In the genomic region with DNA sequence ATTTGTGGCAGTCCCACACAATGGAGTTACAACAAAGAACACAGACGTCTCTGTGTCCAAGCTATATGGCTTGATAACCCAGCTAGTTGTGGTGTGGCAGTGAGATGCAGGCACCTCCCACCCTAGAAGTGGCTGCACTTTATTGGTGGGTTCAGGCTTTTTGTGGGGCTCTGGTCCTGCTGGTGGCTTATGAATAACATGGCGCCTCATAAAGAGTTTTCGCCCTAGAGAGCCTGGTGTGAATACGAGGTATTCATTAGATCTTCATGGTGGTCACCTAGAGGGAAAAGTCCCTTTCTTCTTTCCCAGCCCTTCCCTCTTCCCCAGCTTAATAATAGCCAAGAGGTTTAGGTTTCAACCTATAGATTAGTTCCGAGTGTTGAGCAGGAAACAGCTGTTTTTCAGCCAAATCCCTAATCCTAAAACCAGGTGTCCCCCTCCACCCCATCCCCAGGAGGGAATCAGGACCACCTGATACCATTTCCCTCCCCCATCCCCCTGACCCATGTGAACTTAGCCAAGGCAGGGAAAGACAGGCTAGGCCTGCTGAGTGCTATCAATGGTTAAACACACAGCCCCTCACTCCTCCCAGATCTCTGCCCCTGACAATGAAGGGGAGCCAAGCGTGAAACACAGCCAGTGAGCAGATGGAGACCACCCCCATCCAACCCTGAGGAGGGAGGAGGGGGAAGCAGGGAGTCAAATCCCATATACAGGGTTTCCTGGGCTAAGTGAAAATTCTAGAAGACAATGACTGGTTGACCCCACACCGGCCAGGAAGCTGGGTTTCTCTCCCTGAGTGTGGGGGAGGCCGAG, we compare ENCODE assay signal across 32 cellular contexts. TPM values are rescaled to one million over a fixed set of nuclear protein-coding genes. Genes with fewer than 3 reads are reported as not detected.
DNase-seq lines count a peak whose midpoint lies in the region; ATAC-seq and TF ChIP-seq lines count a peak whose summit lies in the region.
"Had no signal": no experiment of that assay in that cellular context is flagged by ENCODE, and none has a peak within 500 bp of the region (broad histone marks: within the 10 kb centered on the region; RNA-seq: fewer than 3 reads in every experiment).

No MANE protein-coding gene starts in this region.

- H3K9me3 ChIP-seq in neural progenitor cell (ENCODE audit: low read depth) (no peaks in the 10 kb centered on the region), gastroesophageal sphincter (no peaks in the 10 kb centered on the region)
- H3K9me3 ChIP-seq: A549, colonic mucosa, left lung, SJSA1, tibial artery had no signal

- H3K27me3 ChIP-seq in neural progenitor cell (no peaks in the 10 kb centered on the region), gastroesophageal sphincter (no peaks in the 10 kb centered on the region)
- H3K27me3 ChIP-seq: colonic mucosa, tibial artery had no signal

- H3K27ac ChIP-seq in neural progenitor cell (no peak overlapping the region), gastroesophageal sphincter (no peak overlapping the region)
- H3K27ac ChIP-seq: A549, colonic mucosa, left lung, SJSA1, tibial artery had no signal

- H4K20me1 ChIP-seq in neural progenitor cell (ENCODE audit: low read depth) = peaks cover 10% of the 10 kb centered on the region

- H3K4me2 ChIP-seq in neural progenitor cell = peak overlapping the region; percentile 29
- H3K4me2 ChIP-seq: A549 had no signal

- H3K4me3 ChIP-seq in neural progenitor cell = no peak overlapping the region
- H3K4me3 ChIP-seq in gastroesophageal sphincter = no peak overlapping the region
- H3K4me3 ChIP-seq: A549, colonic mucosa, left lung, SJSA1, tibial artery had no signal

- TF ChIP-seq CTCF in brain (conservative IDR thresholded peaks at IDR 0.05) = no peak
- no peak for TF ChIP-seq CTCF in neural progenitor cell (IDR thresholded peaks at IDR 0.05)
- TF ChIP-seq CTCF in gastroesophageal sphincter (IDR thresholded peaks at IDR 0.05) = no peak
- TF ChIP-seq CTCF in progenitor cell of endocrine pancreas (IDR thresholded peaks at IDR 0.05; ENCODE audit: unreplicated experiment) = no peak

- H3K36me3 Mint-ChIP-seq in brain (no peaks in the 10 kb centered on the region), neural progenitor cell (no peaks in the 10 kb centered on the region), progenitor cell of endocrine pancreas (ENCODE audit: insufficient read depth) (no peaks in the 10 kb centered on the region)
- H3K36me3 Mint-ChIP-seq: activated naive CD8-positive, alpha-beta T cell treated with anti-CD3 and anti-CD28 coated beads for 36 hours; CD8-positive, alpha-beta memory T cell; memory B cell had no signal

- peaks cover 33% of the 10 kb centered on the region for H3K4me1 ChIP-seq in neural progenitor cell
- H3K4me1 ChIP-seq in gastroesophageal sphincter = peaks cover 0 to 15% (median 6%) of the 10 kb centered on the region in 3 donors
- H3K4me1 ChIP-seq: colonic mucosa, left lung, SJSA1 had no signal

- no peaks in the 10 kb centered on the region for H3K79me2 ChIP-seq in neural progenitor cell (ENCODE audit: low read depth)

- ATAC-seq in GM18909 (IDR thresholded peaks at IDR 0.05; ENCODE audit: poor library complexity, unreplicated experiment) (no peak), gastroesophageal sphincter (no peak)
- ATAC-seq: A549, HCT116, left lung, sciatic nerve had no signal

- TF ChIP-seq EP300 in gastroesophageal sphincter (IDR thresholded peaks at IDR 0.05) = no peak

- H3F3A ChIP-seq in neural progenitor cell (ENCODE audit: low read depth) = peaks cover 24% of the 10 kb centered on the region

- H3K4me1 Mint-ChIP-seq in brain (peaks cover 19% of the 10 kb centered on the region), neural progenitor cell (peaks cover 12% of the 10 kb centered on the region), progenitor cell of endocrine pancreas (ENCODE audit: low read depth) (peaks cover 10% of the 10 kb centered on the region)
- H3K4me1 Mint-ChIP-seq: activated naive CD8-positive, alpha-beta T cell treated with anti-CD3 and anti-CD28 coated beads for 36 hours; CD8-positive, alpha-beta memory T cell; memory B cell had no signal

- no peak overlapping the region for H3K27ac Mint-ChIP-seq in brain
- no peak overlapping the region for H3K27ac Mint-ChIP-seq in neural progenitor cell
- H3K27ac Mint-ChIP-seq in progenitor cell of endocrine pancreas = no peak overlapping the region
- H3K27ac Mint-ChIP-seq: activated naive CD8-positive, alpha-beta T cell treated with anti-CD3 and anti-CD28 coated beads for 36 hours; activated T-cell treated with anti-CD3 and anti-CD28 coated beads, Interleukin-2, amount 50 U/mL, for 24 hours; CD8-positive, alpha-beta memory T cell; memory B cell had no signal

- H3K4me3 Mint-ChIP-seq in brain (peak overlapping the region in 3 of 5 experiments; percentile 2 to 46 (median 11)), neural progenitor cell (peak overlapping the region; percentile 25), progenitor cell of endocrine pancreas (ENCODE audit: low read depth) (no peak overlapping the region)
- H3K4me3 Mint-ChIP-seq: activated naive CD8-positive, alpha-beta T cell treated with anti-CD3 and anti-CD28 coated beads for 36 hours; activated T-cell treated with anti-CD3 and anti-CD28 coated beads, Interleukin-2, amount 50 U/mL, for 24 hours; CD8-positive, alpha-beta memory T cell; memory B cell; neural crest cell had no signal

- TF ChIP-seq POLR2A in gastroesophageal sphincter (IDR thresholded peaks at IDR 0.05) = no peak

- no peaks in the 10 kb centered on the region for H3K9me3 Mint-ChIP-seq in brain
- H3K9me3 Mint-ChIP-seq in neural progenitor cell = no peaks in the 10 kb centered on the region
- no peaks in the 10 kb centered on the region for H3K9me3 Mint-ChIP-seq in progenitor cell of endocrine pancreas (ENCODE audit: low read depth)
- H3K9me3 Mint-ChIP-seq: activated naive CD8-positive, alpha-beta T cell treated with anti-CD3 and anti-CD28 coated beads for 36 hours; activated T-cell treated with anti-CD3 and anti-CD28 coated beads, Interleukin-2, amount 50 U/mL, for 24 hours; CD8-positive, alpha-beta memory T cell; memory B cell; neural crest cell had no signal

- H3K36me3 ChIP-seq in neural progenitor cell = no peaks in the 10 kb centered on the region
- H3K36me3 ChIP-seq in gastroesophageal sphincter = peaks cover 0 to 11% of the 10 kb centered on the region in 2 donors
- H3K36me3 ChIP-seq: colonic mucosa, left lung, SJSA1, tibial artery had no signal

- DNase-seq in D341Med (ENCODE audit: low spot score) = peak; percentile 62
- DNase-seq in NCI-H2171 (lab: John Stamatoyannopoulos, UW) = peak; percentile 49
- peak; percentile 45 for DNase-seq in neural progenitor cell (ENCODE audit: low spot score)
- no peak for DNase-seq in SKM-1 (lab: John Stamatoyannopoulos, UW; ENCODE audit: unreplicated experiment)
- DNase-seq in progenitor cell of endocrine pancreas (ENCODE audit: low spot score, unreplicated experiment) = no peak
- DNase-seq: activated CD4-positive, CD25-positive, alpha-beta regulatory T cell; activated gamma-delta T cell; activated naive CD8-positive, alpha-beta T cell treated with anti-CD3 and anti-CD28 coated beads for 36 hours; activated T-cell treated with anti-CD3 and anti-CD28 coated beads, Interleukin-2, amount 50 U/mL, for 24 hours; anterior cingulate cortex; CD8-positive, alpha-beta memory T cell; colonic mucosa; effector memory CD4-positive, alpha-beta T cell; left lung; NCI-H1092; NCI-H1930; NCI-H345; posterior cingulate gyrus; RPMI8226; stimulated activated CD4-positive, alpha-beta T cell treated with anti-CD3 and anti-CD28 coated beads, Interleukin-12 subunit alpha, Interleukin-12 subunit beta, amount 100 ng/mL, for 4 hours; stimulated activated CD4-positive, alpha-beta T cell treated with anti-CD3 and anti-CD28 coated beads, Interleukin-2, amount 100 ng/mL, for 48 hours; tibial artery had no signal

- H3K27me3 Mint-ChIP-seq in brain (no peaks in the 10 kb centered on the region), neural progenitor cell (ENCODE audit: insufficient read depth, low read depth) (peaks cover 8% of the 10 kb centered on the region), progenitor cell of endocrine pancreas (peaks cover 5% of the 10 kb centered on the region)

- no peak overlapping the region for H3K9ac ChIP-seq in neural progenitor cell

- WGBS in gastroesophageal sphincter (ENCODE audit: low coverage in 1 of 2), 2 donors = 68 to 83% methylated on average over 6 of the region's 8 CpGs

- no peak overlapping the region for H2AFZ ChIP-seq in neural progenitor cell (replicated peaks)

RNA-seq across cellular contexts. Expression of a gene that starts 58.2 kb away (rescaled TPM):
- 54.4 TPM for polyA plus RNA-seq in brain (ENCODE audit: insufficient read depth, low read depth, low replicate concordance)
- 2.5 and 3.7 TPM in 2 replicates for total RNA-seq in neural progenitor cell (ENCODE audit: low replicate concordance)
- total RNA-seq in gastroesophageal sphincter = 100 to 1,000 TPM in 1 of 4 donors, 10 to 100 TPM in 3; 39.0 to 121 (median 54.5) TPM
- 6.9 and 8.3 TPM in 2 replicates for total RNA-seq in progenitor cell of endocrine pancreas
- total RNA-seq: G401 had no signal
- polyA plus RNA-seq: CD8-positive, alpha-beta memory T cell had no signal

Comparison
In these comparisons a context has a peak if more than half of its experiments do, and no peak if none do; other contexts are left out.
1. DNase-seq: peak in D341Med (single experiment), NCI-H2171 (single experiment) and neural progenitor cell (single experiment); none in SKM-1 (single experiment) and progenitor cell of endocrine pancreas (single experiment).